Comparison of ENCODE assay signal across 1 cellular context in the genomic region with DNA sequence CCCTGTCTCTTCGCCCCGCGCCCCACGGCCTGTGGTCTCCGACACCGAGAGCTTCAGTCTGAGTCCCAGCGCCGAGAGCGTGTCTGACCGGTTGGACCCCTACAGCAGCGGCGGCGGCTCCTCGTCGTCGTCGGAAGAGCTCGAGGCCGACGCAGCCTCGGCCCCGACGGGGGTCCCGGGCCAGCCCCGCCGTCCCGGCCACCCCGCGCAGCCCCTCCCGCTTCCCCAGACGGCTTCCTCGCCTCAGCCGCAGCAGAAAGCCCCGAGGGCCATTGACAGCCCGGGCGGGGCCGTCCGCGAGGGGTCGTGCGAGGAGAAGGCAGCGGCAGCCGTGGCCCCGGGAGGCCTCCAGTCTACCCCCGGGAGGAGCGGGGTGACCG.
TF ChIP-seq lines count a peak whose summit lies in the region.

No MANE protein-coding gene starts in this region.

TF ChIP-seq in HepG2, 621 proteins besides CTCF, POLR2A, EP300 and RAD21 (continued from another document and continues in another):
- TF ChIP-seq, protein P1, sequence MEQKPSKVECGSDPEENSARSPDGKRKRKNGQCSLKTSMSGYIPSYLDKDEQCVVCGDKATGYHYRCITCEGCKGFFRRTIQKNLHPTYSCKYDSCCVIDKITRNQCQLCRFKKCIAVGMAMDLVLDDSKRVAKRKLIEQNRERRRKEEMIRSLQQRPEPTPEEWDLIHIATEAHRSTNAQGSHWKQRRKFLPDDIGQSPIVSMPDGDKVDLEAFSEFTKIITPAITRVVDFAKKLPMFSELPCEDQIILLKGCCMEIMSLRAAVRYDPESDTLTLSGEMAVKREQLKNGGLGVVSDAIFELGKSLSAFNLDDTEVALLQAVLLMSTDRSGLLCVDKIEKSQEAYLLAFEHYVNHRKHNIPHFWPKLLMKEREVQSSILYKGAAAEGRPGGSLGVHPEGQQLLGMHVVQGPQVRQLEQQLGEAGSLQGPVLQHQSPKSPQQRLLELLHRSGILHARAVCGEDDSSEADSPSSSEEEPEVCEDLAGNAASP (CRISPR knock-in tag; IDR thresholded peaks at IDR 0.05; ENCODE audit: borderline replicate concordance), result 0 out of 2 replicates have a peak, but pooled peaks have one; percentile 52
- TF ChIP-seq ZNF20 (CRISPR knock-in tag; IDR thresholded peaks at IDR 0.05) (no peak), ZNF777 (CRISPR knock-in tag; IDR thresholded peaks at IDR 0.05) (peak; percentile 83; the same call in 1 of the 2 replicates), PHF8 (CRISPR knock-in tag; IDR thresholded peaks at IDR 0.05) (0 out of 2 replicates have a peak, but pooled peaks have one; percentile 48), ATF7-NPFF (CRISPR knock-in tag; IDR thresholded peaks at IDR 0.05; ENCODE audit: low read depth) (peak; percentile 37; the same call in 1 of the 2 replicates), ZNF747 (CRISPR knock-in tag; IDR thresholded peaks at IDR 0.05; ENCODE audit: borderline replicate concordance) (no peak), ZNF256 (CRISPR knock-in tag; conservative IDR thresholded peaks at IDR 0.05) (no peak), ZNF816 (CRISPR knock-in tag; IDR thresholded peaks at IDR 0.05; ENCODE audit: borderline replicate concordance) (no peak), MXI1 (IDR thresholded peaks at IDR 0.05; ENCODE audit: borderline replicate concordance, low read depth, low read length) (0 out of 3 replicates have a peak, but pooled peaks have one; percentile 19), CREM (IDR thresholded peaks at IDR 0.05) (no peak), CREM (CRISPR knock-in tag; IDR thresholded peaks at IDR 0.05) (no peak), BRD4 (CRISPR knock-in tag; IDR thresholded peaks at IDR 0.05) (0 out of 2 replicates have a peak, but pooled peaks have one; percentile 8), RXRA (CRISPR knock-in tag; IDR thresholded peaks at IDR 0.05) (0 out of 2 replicates have a peak, but pooled peaks have one; percentile 17), ZNF546 (CRISPR knock-in tag; conservative IDR thresholded peaks at IDR 0.05) (0 out of 2 replicates have a peak, but pooled peaks have one; percentile 48), ZFY (CRISPR knock-in tag; IDR thresholded peaks at IDR 0.05) (peak; percentile 11; the same call in 1 of the 2 replicates), STAG1 (CRISPR knock-in tag; IDR thresholded peaks at IDR 0.05) (peak; percentile 66)
- TF ChIP-seq, protein P2, sequence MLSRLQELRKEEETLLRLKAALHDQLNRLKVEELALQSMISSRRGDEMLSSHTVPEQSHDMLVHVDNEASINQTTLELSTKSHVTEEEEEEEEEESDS (CRISPR knock-in tag; IDR thresholded peaks at IDR 0.05; ENCODE audit: borderline replicate concordance), result 0 out of 2 replicates have a peak, but pooled peaks have one; percentile 30
- TF ChIP-seq, protein P3, sequence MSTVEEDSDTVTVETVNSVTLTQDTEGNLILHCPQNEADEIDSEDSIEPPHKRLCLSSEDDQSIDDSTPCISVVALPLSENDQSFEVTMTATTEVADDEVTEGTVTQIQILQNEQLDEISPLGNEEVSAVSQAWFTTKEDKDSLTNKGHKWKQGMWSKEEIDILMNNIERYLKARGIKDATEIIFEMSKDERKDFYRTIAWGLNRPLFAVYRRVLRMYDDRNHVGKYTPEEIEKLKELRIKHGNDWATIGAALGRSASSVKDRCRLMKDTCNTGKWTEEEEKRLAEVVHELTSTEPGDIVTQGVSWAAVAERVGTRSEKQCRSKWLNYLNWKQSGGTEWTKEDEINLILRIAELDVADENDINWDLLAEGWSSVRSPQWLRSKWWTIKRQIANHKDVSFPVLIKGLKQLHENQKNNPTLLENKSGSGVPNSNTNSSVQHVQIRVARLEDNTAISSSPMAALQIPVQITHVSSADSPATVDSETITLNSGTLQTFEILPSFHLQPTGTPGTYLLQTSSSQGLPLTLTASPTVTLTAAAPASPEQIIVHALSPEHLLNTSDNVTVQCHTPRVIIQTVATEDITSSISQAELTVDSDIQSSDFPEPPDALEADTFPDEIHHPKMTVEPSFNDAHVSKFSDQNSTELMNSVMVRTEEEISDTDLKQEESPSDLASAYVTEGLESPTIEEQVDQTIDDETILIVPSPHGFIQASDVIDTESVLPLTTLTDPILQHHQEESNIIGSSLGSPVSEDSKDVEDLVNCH (CRISPR knock-in tag; IDR thresholded peaks at IDR 0.05), result no peak
- TF ChIP-seq, protein P4, sequence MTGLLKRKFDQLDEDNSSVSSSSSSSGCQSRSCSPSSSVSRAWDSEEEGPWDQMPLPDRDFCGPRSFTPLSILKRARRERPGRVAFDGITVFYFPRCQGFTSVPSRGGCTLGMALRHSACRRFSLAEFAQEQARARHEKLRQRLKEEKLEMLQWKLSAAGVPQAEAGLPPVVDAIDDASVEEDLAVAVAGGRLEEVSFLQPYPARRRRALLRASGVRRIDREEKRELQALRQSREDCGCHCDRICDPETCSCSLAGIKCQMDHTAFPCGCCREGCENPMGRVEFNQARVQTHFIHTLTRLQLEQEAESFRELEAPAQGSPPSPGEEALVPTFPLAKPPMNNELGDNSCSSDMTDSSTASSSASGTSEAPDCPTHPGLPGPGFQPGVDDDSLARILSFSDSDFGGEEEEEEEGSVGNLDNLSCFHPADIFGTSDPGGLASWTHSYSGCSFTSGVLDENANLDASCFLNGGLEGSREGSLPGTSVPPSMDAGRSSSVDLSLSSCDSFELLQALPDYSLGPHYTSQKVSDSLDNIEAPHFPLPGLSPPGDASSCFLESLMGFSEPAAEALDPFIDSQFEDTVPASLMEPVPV (CRISPR knock-in tag; IDR thresholded peaks at IDR 0.05), result no peak
- TF ChIP-seq, protein P5, sequence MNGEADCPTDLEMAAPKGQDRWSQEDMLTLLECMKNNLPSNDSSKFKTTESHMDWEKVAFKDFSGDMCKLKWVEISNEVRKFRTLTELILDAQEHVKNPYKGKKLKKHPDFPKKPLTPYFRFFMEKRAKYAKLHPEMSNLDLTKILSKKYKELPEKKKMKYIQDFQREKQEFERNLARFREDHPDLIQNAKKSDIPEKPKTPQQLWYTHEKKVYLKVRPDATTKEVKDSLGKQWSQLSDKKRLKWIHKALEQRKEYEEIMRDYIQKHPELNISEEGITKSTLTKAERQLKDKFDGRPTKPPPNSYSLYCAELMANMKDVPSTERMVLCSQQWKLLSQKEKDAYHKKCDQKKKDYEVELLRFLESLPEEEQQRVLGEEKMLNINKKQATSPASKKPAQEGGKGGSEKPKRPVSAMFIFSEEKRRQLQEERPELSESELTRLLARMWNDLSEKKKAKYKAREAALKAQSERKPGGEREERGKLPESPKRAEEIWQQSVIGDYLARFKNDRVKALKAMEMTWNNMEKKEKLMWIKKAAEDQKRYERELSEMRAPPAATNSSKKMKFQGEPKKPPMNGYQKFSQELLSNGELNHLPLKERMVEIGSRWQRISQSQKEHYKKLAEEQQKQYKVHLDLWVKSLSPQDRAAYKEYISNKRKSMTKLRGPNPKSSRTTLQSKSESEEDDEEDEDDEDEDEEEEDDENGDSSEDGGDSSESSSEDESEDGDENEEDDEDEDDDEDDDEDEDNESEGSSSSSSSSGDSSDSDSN (CRISPR knock-in tag; IDR thresholded peaks at IDR 0.05), result peak; percentile 48
- TF ChIP-seq, protein P6, sequence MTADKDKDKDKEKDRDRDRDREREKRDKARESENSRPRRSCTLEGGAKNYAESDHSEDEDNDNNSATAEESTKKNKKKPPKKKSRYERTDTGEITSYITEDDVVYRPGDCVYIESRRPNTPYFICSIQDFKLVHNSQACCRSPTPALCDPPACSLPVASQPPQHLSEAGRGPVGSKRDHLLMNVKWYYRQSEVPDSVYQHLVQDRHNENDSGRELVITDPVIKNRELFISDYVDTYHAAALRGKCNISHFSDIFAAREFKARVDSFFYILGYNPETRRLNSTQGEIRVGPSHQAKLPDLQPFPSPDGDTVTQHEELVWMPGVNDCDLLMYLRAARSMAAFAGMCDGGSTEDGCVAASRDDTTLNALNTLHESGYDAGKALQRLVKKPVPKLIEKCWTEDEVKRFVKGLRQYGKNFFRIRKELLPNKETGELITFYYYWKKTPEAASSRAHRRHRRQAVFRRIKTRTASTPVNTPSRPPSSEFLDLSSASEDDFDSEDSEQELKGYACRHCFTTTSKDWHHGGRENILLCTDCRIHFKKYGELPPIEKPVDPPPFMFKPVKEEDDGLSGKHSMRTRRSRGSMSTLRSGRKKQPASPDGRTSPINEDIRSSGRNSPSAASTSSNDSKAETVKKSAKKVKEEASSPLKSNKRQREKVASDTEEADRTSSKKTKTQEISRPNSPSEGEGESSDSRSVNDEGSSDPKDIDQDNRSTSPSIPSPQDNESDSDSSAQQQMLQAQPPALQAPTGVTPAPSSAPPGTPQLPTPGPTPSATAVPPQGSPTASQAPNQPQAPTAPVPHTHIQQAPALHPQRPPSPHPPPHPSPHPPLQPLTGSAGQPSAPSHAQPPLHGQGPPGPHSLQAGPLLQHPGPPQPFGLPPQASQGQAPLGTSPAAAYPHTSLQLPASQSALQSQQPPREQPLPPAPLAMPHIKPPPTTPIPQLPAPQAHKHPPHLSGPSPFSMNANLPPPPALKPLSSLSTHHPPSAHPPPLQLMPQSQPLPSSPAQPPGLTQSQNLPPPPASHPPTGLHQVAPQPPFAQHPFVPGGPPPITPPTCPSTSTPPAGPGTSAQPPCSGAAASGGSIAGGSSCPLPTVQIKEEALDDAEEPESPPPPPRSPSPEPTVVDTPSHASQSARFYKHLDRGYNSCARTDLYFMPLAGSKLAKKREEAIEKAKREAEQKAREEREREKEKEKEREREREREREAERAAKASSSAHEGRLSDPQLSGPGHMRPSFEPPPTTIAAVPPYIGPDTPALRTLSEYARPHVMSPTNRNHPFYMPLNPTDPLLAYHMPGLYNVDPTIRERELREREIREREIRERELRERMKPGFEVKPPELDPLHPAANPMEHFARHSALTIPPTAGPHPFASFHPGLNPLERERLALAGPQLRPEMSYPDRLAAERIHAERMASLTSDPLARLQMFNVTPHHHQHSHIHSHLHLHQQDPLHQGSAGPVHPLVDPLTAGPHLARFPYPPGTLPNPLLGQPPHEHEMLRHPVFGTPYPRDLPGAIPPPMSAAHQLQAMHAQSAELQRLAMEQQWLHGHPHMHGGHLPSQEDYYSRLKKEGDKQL (CRISPR knock-in tag; IDR thresholded peaks at IDR 0.05; ENCODE audit: low read depth), result no peak
- TF ChIP-seq, protein P7, sequence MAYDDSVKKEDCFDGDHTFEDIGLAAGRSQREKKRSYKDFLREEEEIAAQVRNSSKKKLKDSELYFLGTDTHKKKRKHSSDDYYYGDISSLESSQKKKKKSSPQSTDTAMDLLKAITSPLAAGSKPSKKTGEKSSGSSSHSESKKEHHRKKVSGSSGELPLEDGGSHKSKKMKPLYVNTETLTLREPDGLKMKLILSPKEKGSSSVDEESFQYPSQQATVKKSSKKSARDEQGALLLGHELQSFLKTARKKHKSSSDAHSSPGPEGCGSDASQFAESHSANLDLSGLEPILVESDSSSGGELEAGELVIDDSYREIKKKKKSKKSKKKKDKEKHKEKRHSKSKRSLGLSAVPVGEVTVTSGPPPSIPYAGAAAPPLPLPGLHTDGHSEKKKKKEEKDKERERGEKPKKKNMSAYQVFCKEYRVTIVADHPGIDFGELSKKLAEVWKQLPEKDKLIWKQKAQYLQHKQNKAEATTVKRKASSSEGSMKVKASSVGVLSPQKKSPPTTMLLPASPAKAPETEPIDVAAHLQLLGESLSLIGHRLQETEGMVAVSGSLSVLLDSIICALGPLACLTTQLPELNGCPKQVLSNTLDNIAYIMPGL (CRISPR knock-in tag; IDR thresholded peaks at IDR 0.05; ENCODE audit: borderline replicate concordance in 1 of 2, low read depth in 1 of 2), result peak in 1 of 2 experiments; percentile 62; a peak in 2 of 4 replicates
- TF ChIP-seq, protein P8, sequence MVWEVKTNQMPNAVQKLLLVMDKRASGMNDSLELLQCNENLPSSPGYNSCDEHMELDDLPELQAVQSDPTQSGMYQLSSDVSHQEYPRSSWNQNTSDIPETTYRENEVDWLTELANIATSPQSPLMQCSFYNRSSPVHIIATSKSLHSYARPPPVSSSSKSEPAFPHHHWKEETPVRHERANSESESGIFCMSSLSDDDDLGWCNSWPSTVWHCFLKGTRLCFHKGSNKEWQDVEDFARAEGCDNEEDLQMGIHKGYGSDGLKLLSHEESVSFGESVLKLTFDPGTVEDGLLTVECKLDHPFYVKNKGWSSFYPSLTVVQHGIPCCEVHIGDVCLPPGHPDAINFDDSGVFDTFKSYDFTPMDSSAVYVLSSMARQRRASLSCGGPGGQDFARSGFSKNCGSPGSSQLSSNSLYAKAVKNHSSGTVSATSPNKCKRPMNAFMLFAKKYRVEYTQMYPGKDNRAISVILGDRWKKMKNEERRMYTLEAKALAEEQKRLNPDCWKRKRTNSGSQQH (CRISPR knock-in tag; IDR thresholded peaks at IDR 0.05; ENCODE audit: low read depth), result peak; percentile 67; the same call in 1 of the 2 replicates
- TF ChIP-seq, protein P9, sequence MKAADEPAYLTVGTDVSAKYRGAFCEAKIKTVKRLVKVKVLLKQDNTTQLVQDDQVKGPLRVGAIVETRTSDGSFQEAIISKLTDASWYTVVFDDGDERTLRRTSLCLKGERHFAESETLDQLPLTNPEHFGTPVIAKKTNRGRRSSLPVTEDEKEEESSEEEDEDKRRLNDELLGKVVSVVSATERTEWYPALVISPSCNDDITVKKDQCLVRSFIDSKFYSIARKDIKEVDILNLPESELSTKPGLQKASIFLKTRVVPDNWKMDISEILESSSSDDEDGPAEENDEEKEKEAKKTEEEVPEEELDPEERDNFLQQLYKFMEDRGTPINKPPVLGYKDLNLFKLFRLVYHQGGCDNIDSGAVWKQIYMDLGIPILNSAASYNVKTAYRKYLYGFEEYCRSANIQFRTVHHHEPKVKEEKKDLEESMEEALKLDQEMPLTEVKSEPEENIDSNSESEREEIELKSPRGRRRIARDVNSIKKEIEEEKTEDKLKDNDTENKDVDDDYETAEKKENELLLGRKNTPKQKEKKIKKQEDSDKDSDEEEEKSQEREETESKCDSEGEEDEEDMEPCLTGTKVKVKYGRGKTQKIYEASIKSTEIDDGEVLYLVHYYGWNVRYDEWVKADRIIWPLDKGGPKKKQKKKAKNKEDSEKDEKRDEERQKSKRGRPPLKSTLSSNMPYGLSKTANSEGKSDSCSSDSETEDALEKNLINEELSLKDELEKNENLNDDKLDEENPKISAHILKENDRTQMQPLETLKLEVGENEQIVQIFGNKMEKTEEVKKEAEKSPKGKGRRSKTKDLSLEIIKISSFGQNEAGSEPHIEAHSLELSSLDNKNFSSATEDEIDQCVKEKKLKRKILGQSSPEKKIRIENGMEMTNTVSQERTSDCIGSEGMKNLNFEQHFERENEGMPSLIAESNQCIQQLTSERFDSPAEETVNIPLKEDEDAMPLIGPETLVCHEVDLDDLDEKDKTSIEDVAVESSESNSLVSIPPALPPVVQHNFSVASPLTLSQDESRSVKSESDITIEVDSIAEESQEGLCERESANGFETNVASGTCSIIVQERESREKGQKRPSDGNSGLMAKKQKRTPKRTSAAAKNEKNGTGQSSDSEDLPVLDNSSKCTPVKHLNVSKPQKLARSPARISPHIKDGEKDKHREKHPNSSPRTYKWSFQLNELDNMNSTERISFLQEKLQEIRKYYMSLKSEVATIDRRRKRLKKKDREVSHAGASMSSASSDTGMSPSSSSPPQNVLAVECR (CRISPR knock-in tag; IDR thresholded peaks at IDR 0.05; ENCODE audit: borderline replicate concordance), result peak; percentile 12; the same call in 1 of the 2 replicates
